In the genomic region with DNA sequence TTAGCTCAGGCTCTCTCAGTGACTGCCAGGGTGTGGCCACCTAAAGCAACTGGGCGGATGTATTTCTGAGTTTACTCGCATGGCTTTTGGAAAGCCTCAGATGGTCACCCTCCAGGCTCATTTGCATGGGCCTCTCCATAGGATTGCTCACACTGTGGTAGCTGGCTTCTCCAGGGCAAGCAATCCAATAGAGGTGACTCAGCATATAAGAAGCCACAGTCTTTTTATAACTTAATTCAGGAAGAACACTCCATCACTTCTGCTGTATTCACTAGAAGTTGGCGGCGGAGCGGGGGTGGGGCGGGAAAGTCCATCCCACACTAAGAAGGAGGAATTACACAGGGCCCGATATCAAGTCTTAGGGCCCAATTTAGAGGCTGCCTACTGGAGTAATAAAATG, we compare ENCODE assay signal across 20 cellular contexts. TPM values are rescaled to one million over a fixed set of nuclear protein-coding genes. Genes with fewer than 3 reads are reported as not detected.
A peak's percentile ranks its signal among the peaks of the same experiment; 100 is the strongest.
DNase-seq lines count a peak whose midpoint lies in the region; ATAC-seq, FAIRE-seq and TF ChIP-seq lines count a peak whose summit lies in the region.
"Had no signal": no experiment of that assay in that cellular context is flagged by ENCODE, and none has a peak within 500 bp of the region (broad histone marks: within the 10 kb centered on the region; RNA-seq: fewer than 3 reads in every experiment).

No MANE protein-coding gene starts in this region.

- H3K9me3 ChIP-seq in aorta (ENCODE audit: control insufficient read depth, low read length): peaks cover 1% of the 10 kb centered on the region
- H3K9me3 ChIP-seq: tibial artery had no signal

- no peaks in the 10 kb centered on the region for H3K4me1 ChIP-seq in aorta (ENCODE audit: control insufficient read depth in 1 of 2, insufficient read depth in 2 of 2, low read length in 2 of 2)
- H3K4me1 ChIP-seq: parathyroid adenoma had no signal

- no peak for TF ChIP-seq CTCF in bronchial epithelial cell (IDR thresholded peaks at IDR 0.05; ENCODE audit: insufficient read depth, low read length, severe bottlenecking)

- H3K4me3 ChIP-seq in bronchial epithelial cell (ENCODE audit: low read depth, low read length) (no peak overlapping the region), aorta (ENCODE audit: low read length in 2 of 2) (no peak overlapping the region)
- H3K4me3 ChIP-seq: BLaER1 treated with 17β-estradiol and CSF1 and Interleukin-3, amounts not matched to agents 10 nM and 100 nM; left ventricle myocardium inferior; tibial artery had no signal

- no peaks in the 10 kb centered on the region for H3K36me3 ChIP-seq in bronchial epithelial cell (ENCODE audit: control insufficient read depth, insufficient read depth, low read length)
- no peaks in the 10 kb centered on the region for H3K36me3 ChIP-seq in aorta (ENCODE audit: control insufficient read depth in 1 of 2, insufficient read depth in 2 of 2, low read length in 1 of 2)
- H3K36me3 ChIP-seq: BLaER1 treated with 17β-estradiol and CSF1 and Interleukin-3, amounts not matched to agents 10 nM and 100 nM; left ventricle myocardium inferior; tibial artery had no signal

- H3K27me3 ChIP-seq in bronchial epithelial cell (ENCODE audit: control insufficient read depth, insufficient read depth, low read length) (peaks cover 13% of the 10 kb centered on the region), aorta (ENCODE audit: control insufficient read depth in 1 of 2, insufficient read depth in 2 of 2, low read length in 1 of 2) (no peaks in the 10 kb centered on the region)
- H3K27me3 ChIP-seq: BLaER1 treated with 17β-estradiol and CSF1 and Interleukin-3, amounts not matched to agents 10 nM and 100 nM; tibial artery had no signal

- no peak for FAIRE-seq in bronchial epithelial cell (lab: Jason Lieb, UNC)
- FAIRE-seq: small intestine had no signal

- no peak overlapping the region for H3K27ac ChIP-seq in aorta (ENCODE audit: low read depth in 1 of 2, low read length in 2 of 2)
- H3K27ac ChIP-seq: BLaER1 treated with 17β-estradiol and CSF1 and Interleukin-3, amounts not matched to agents 10 nM and 100 nM; left ventricle myocardium inferior; parathyroid adenoma; tibial artery had no signal

- intact Hi-C loops in aorta (cut with DNase I): no loop called here

- ATAC-seq in aorta (ENCODE audit: low FRiP score) (no peak), HG03521 (IDR thresholded peaks at IDR 0.05; ENCODE audit: unreplicated experiment) (no peak)
- ATAC-seq in activated CD4-positive, CD25-positive, alpha-beta regulatory T cell treated with anti-CD3 and anti-CD28 coated beads, Interleukin-2, amount 50 U/mL, for 24 hours: no peak
- ATAC-seq: activated CD8-positive, alpha-beta T cell treated with anti-CD3 and anti-CD28 coated beads, Interleukin-2, amount 10 ng/mL, durations not matched to agents 7 days and 5 days had no signal

- 92 to 97% methylated on average over 7 of the region's 7 CpGs for WGBS in aorta, 2 donors

- DNase-seq in EH (ENCODE audit: low read depth): peak; percentile 19
- DNase-seq in Kasumi-1 (lab: John Stamatoyannopoulos, UW): peak; percentile 4 to 12
- peak; percentile 0 for DNase-seq in bronchial epithelial cell (ENCODE audit: low read depth)
- peak; percentile 3 for DNase-seq in myocyte (ENCODE audit: low read depth)
- DNase-seq in aorta: no peak
- no peak for DNase-seq in SHP77 (lab: John Stamatoyannopoulos, UW)
- DNase-seq: activated CD8-positive, alpha-beta T cell treated with anti-CD3 and anti-CD28 coated beads, Interleukin-2, amount 10 ng/mL, durations not matched to agents 7 days and 5 days; activated naive CD8-positive, alpha-beta T cell treated with anti-CD3 and anti-CD28 coated beads for 36 hours; caudate nucleus; effector CD8-positive, alpha-beta T cell; left ventricle myocardium inferior; MM.1S; NCI-H2081; NCI-H526; small intestine; tibial artery had no signal

RNA-seq across cellular contexts. Expression of a gene that starts 3.6 kb away (rescaled TPM):
- not detected in 2 replicates for total RNA-seq in bronchial epithelial cell
- total RNA-seq in myocyte: not detected in 2 replicates
- 0.03 TPM for polyA plus RNA-seq in myocyte (2012)
- total RNA-seq in aorta: 1 to 10 TPM; 5.7 to 6.3 TPM
- 1 to 10 TPM; 1.2 to 2.1 TPM for polyA plus RNA-seq in aorta
- total RNA-seq: activated CD8-positive, alpha-beta T cell treated with anti-CD3 and anti-CD28 coated beads, Interleukin-2, amount 10 ng/mL, durations not matched to agents 7 days and 5 days; activated naive CD8-positive, alpha-beta T cell treated with anti-CD3 and anti-CD28 coated beads for 36 hours had no signal

Comparison
In these comparisons a context has a peak if more than half of its experiments do, and no peak if none do; other contexts are left out.
1. DNase-seq: peak in EH (single experiment), Kasumi-1 (2 of 2), bronchial epithelial cell (single experiment) and myocyte (single experiment); none in aorta (0 of 2) and SHP77 (0 of 2).